ENCODE assay signal across 8 cellular contexts in the genomic region with DNA sequence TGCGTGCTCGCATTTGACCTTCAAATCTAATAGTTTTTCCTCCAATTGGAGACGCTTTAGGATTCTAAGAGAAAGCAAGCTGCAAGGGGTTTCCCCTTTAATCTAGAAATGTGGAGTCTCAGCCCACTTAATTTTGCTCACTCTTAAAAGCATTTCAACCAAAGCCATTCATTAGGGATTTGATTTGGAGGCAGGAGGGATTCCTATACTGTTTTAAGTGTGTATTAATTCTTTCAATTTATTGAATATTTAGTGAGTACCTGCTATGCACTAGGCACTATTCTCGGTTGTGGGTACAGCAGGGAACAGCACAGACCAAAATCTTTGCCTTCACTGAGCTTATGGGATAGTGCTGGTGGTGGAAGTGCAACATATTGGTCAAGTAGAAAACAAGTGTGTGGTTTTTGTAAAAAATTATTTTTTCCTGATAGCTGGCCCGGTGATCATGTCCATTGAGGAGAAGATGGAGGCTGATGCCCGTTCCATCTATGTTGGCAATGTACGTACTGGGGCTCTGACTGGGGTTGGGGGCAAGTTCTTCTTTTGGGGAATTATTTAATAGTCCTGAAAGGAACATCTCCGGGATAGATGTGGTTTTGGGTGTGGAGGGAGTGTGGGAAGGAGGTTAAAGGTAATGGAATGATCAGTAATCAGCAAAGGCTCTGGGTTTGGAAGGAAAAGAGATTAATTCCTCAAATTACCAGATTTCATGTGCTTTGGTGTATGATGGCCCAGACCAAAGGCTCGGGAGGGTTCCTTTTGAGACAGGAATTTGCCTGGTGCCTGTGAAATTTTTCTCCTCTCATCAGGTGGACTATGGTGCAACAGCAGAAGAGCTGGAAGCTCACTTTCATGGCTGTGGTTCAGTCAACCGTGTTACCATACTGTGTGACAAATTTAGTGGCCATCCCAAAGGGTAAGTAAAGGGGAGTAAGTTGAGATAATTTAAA. TPM values are rescaled to one million over a fixed set of nuclear protein-coding genes. Genes with fewer than 3 reads are reported as not detected.
DNase-seq lines count a peak whose midpoint lies in the region; ATAC-seq and TF ChIP-seq lines count a peak whose summit lies in the region.

No MANE protein-coding gene starts in this region.

- ATAC-seq in left lung (no peak), thoracic aorta (ENCODE audit: insufficient number of reproducible peaks, low FRiP score, low read depth) (no peak), GM19328 (IDR thresholded peaks at IDR 0.05; ENCODE audit: unreplicated experiment) (no peak)

- CTCF ChIA-PET in activated CD4-positive, alpha-beta T cell treated with anti-CD3 and anti-CD28 coated beads, Interleukin-2, amount 10 ng/mL, durations not matched to agents 7 days and 5 days (lab: Charles Lee): interaction anchor here (1.0 to 4.5 kb wide), 8 partner anchors 11 to 202 kb away, joined by 3 to 59 read pairs (median 5); a partner anchor contains a TSS

- TF ChIP-seq CTCF in ascending aorta (IDR thresholded peaks at IDR 0.05): no peak
- no peak for TF ChIP-seq CTCF in left lung (IDR thresholded peaks at IDR 0.05)
- no peak for TF ChIP-seq CTCF in thoracic aorta (IDR thresholded peaks at IDR 0.05)

- H3K36me3 Mint-ChIP-seq in activated CD4-positive, alpha-beta T cell treated with anti-CD3 and anti-CD28 coated beads, Interleukin-2, amount 10 ng/mL, durations not matched to agents 7 days and 5 days (ENCODE audit: low read depth): peaks cover 39% of the 10 kb centered on the region

- intact Hi-C loops in ascending aorta (cut with DNase I) (loop anchor here (5.0 to 10.0 kb wide), 2 partner anchors 234 to 1042 kb away; a partner anchor contains a TSS), left lung (cut with DNase I) (loop anchor here in 1 of 2 donors (10.0 kb wide), 1 partner anchor 52 kb away; a partner anchor contains a TSS)

- H3K27me3 Mint-ChIP-seq in activated CD4-positive, alpha-beta T cell treated with anti-CD3 and anti-CD28 coated beads, Interleukin-2, amount 10 ng/mL, durations not matched to agents 7 days and 5 days: no peaks in the 10 kb centered on the region

- H3K27ac Mint-ChIP-seq in activated CD4-positive, alpha-beta T cell treated with anti-CD3 and anti-CD28 coated beads, Interleukin-2, amount 10 ng/mL, durations not matched to agents 7 days and 5 days: peak overlapping the region; percentile 90

- peaks cover 4% of the 10 kb centered on the region for H3K9me3 Mint-ChIP-seq in activated CD4-positive, alpha-beta T cell treated with anti-CD3 and anti-CD28 coated beads, Interleukin-2, amount 10 ng/mL, durations not matched to agents 7 days and 5 days

- peaks cover 34% of the 10 kb centered on the region for H3K4me1 Mint-ChIP-seq in activated CD4-positive, alpha-beta T cell treated with anti-CD3 and anti-CD28 coated beads, Interleukin-2, amount 10 ng/mL, durations not matched to agents 7 days and 5 days

- H3K9me3 ChIP-seq in ascending aorta (no peaks in the 10 kb centered on the region), left lung (no peaks in the 10 kb centered on the region), thoracic aorta (no peaks in the 10 kb centered on the region)

- H3K27ac ChIP-seq in ascending aorta: peak overlapping the region in 1 of 2 donors; percentile 99
- H3K27ac ChIP-seq in left lung: peak overlapping the region in 1 of 2 donors; percentile 97
- peak overlapping the region; percentile 92 to 93 for H3K27ac ChIP-seq in thoracic aorta

- H3K36me3 ChIP-seq in ascending aorta (peaks cover 25 to 32% of the 10 kb centered on the region in 2 donors), left lung (peaks cover 0 to 39% of the 10 kb centered on the region in 2 donors), thoracic aorta (peaks cover 19% of the 10 kb centered on the region)

- H3K27me3 ChIP-seq in ascending aorta (no peaks in the 10 kb centered on the region), left lung (no peaks in the 10 kb centered on the region), thoracic aorta (replicated peaks; ENCODE audit: insufficient read depth) (no peaks in the 10 kb centered on the region)

- H3K4me3 ChIP-seq in ascending aorta (peak overlapping the region; percentile 98 to 99), left lung (peak overlapping the region; percentile 79 to 90), thoracic aorta (peak overlapping the region; percentile 95)

- H3K4me1 ChIP-seq in ascending aorta (peaks cover 5 to 16% of the 10 kb centered on the region in 2 donors), left lung (peaks cover 13 to 23% of the 10 kb centered on the region in 2 donors), thoracic aorta (ENCODE audit: control insufficient read depth in 1 of 2, low read depth in 2 of 2) (peaks cover 8 to 18% of the 10 kb centered on the region in 2 donors)

- POLR2A ChIA-PET in activated CD4-positive, alpha-beta T cell treated with anti-CD3 and anti-CD28 coated beads, Interleukin-2, amount 10 ng/mL, durations not matched to agents 7 days and 5 days (lab: Charles Lee): interaction anchor here (0.7 to 1.9 kb wide), 4 partner anchors 15 to 291 kb away, joined by 3 to 6 read pairs (median 6); a partner anchor contains a TSS

- peak overlapping the region; percentile 93 for H3K4me3 Mint-ChIP-seq in activated CD4-positive, alpha-beta T cell treated with anti-CD3 and anti-CD28 coated beads, Interleukin-2, amount 10 ng/mL, durations not matched to agents 7 days and 5 days

- DNase-seq in activated CD4-positive, alpha-beta T cell treated with anti-CD3 and anti-CD28 coated beads, Interleukin-2, amount 10 ng/mL, durations not matched to agents 7 days and 5 days: no peak
- DNase-seq in activated CD4-positive, alpha-beta T cell treated with anti-CD3 and anti-CD28 coated beads, Interleukin-2, amount 50 U/mL, for 4 hours: no peak
- DNase-seq in ascending aorta (ENCODE audit: low spot score in 2 of 2) (no peak), left lung (no peak), thoracic aorta (ENCODE audit: low spot score) (no peak), HT-29 (ENCODE audit: low spot score) (no peak), D341Med (ENCODE audit: low spot score) (no peak)

RNA-seq across cellular contexts. Expression of a gene that starts 1.6 kb away (rescaled TPM):
- total RNA-seq in activated CD4-positive, alpha-beta T cell treated with anti-CD3 and anti-CD28 coated beads, Interleukin-2, amount 10 ng/mL, durations not matched to agents 7 days and 5 days: 100 to 1,000 TPM; 203 to 208 TPM
- 90.6 TPM for total RNA-seq in ascending aorta
- 100 to 1,000 TPM; 119 to 138 TPM for total RNA-seq in left lung
- 10 to 100 TPM; 44.8 to 54.9 TPM for total RNA-seq in thoracic aorta
- total RNA-seq in HT-29 (2014; rRNA removed; shearing (Covaris generic)): 63.4 and 72.1 TPM in 2 replicates

RNA-seq across cellular contexts. Expression of a gene that starts 16.2 kb away (rescaled TPM):
- total RNA-seq in activated CD4-positive, alpha-beta T cell treated with anti-CD3 and anti-CD28 coated beads, Interleukin-2, amount 10 ng/mL, durations not matched to agents 7 days and 5 days: 1 to 10 TPM; 1.7 to 3.2 TPM
- total RNA-seq in ascending aorta: 49.2 TPM
- total RNA-seq in left lung: 10 to 100 TPM; 37.1 to 49.9 TPM
- 10 to 100 TPM; 50.6 to 74.4 TPM for total RNA-seq in thoracic aorta
- 14.6 and 20.3 TPM in 2 replicates for total RNA-seq in HT-29 (2014; rRNA removed; shearing (Covaris generic))

RNA-seq across cellular contexts. Expression of a gene that starts 20.2 kb away (rescaled TPM):
- 10 to 100 TPM; 38.6 to 49.2 TPM for total RNA-seq in activated CD4-positive, alpha-beta T cell treated with anti-CD3 and anti-CD28 coated beads, Interleukin-2, amount 10 ng/mL, durations not matched to agents 7 days and 5 days
- total RNA-seq in ascending aorta (8.9 TPM), left lung (10 to 100 TPM; 11.3 to 18.6 TPM), thoracic aorta (1 to 10 TPM; 8.7 TPM)
- 2.7 and 4.3 TPM in 2 replicates for total RNA-seq in HT-29 (2014; rRNA removed; shearing (Covaris generic))

RNA-seq across cellular contexts. Expression of a gene that starts 29.8 kb away (rescaled TPM):
- total RNA-seq in activated CD4-positive, alpha-beta T cell treated with anti-CD3 and anti-CD28 coated beads, Interleukin-2, amount 10 ng/mL, durations not matched to agents 7 days and 5 days: 1 to 10 TPM; 3.0 to 3.4 TPM
- total RNA-seq in ascending aorta: 89.7 TPM
- 10 to 100 TPM; 13.2 to 27.1 TPM for total RNA-seq in left lung
- 10 to 100 TPM; 55.1 to 72.3 TPM for total RNA-seq in thoracic aorta
- not detected in 2 replicates for total RNA-seq in HT-29 (2014; rRNA removed; shearing (Covaris generic))

RNA-seq across cellular contexts. Expression of a gene that starts 36.9 kb away (rescaled TPM):
- 10 to 100 TPM; 11.4 TPM for total RNA-seq in activated CD4-positive, alpha-beta T cell treated with anti-CD3 and anti-CD28 coated beads, Interleukin-2, amount 10 ng/mL, durations not matched to agents 7 days and 5 days
- total RNA-seq in ascending aorta (7.3 TPM), left lung (10 to 100 TPM; 11.9 to 13.2 TPM), thoracic aorta (1 to 10 TPM; 4.6 to 6.2 TPM)
- 4.3 and 7.9 TPM in 2 replicates for total RNA-seq in HT-29 (2014; rRNA removed; shearing (Covaris generic))
